ENCODE assay signal across 1 cellular context in genomic region chr1:29156543-29157268, GRCh38.
TF ChIP-seq lines count a peak whose summit lies in the region.

No MANE protein-coding gene starts in this region.

TF ChIP-seq in GM23338, 12 proteins besides CTCF, POLR2A, EP300 and RAD21 (continued from another document):
- no peak for TF ChIP-seq REST (IDR thresholded peaks at IDR 0.05; ENCODE audit: unreplicated experiment)
TF ChIP-seq in GM23338: peak in this region for 0.
